In genomic region chr12:122035292-122035691, GRCh38 we compare ENCODE assay signal across 24 cellular contexts. TPM values are rescaled to one million over a fixed set of nuclear protein-coding genes. Genes with fewer than 3 reads are reported as not detected.
DNase-seq lines count a peak whose midpoint lies in the region; ATAC-seq and TF ChIP-seq lines count a peak whose summit lies in the region.
"Had no signal": no experiment of that assay in that cellular context is flagged by ENCODE, and none has a peak within 500 bp of the region (broad histone marks: within the 10 kb centered on the region; RNA-seq: fewer than 3 reads in every experiment).

No MANE protein-coding gene starts in this region.

- DNase-seq in Right ventricle myocardium inferior (ENCODE audit: missing footprints) (no peak), heart left ventricle (no peak), epithelial cell of prostate (ENCODE audit: low read depth, low spot score) (peak; percentile 51), neural progenitor cell (ENCODE audit: low spot score) (no peak), aorta (no peak), NCI-H128 (lab: John Stamatoyannopoulos, UW; ENCODE audit: unreplicated experiment) (no peak), 8988T (no peak)
- DNase-seq: activated B cell treated with CpG ODN at 0.5 μM for 24 hours; activated T-cell treated with anti-CD3 and anti-CD28 coated beads, Interleukin-2, amount 50 U/mL, for 72 hours; cortex of kidney; EL; foreskin melanocyte; MM.1S; NCI-H1694 treated with DMSO at 0.1 percent for 48 hours; NCI-H774; occipital lobe; right lobe of liver; stimulated activated CD4-positive, alpha-beta T cell treated with anti-CD3 and anti-CD28 coated beads, Interleukin-15, amount 100 ng/mL, for 24 hours; T-helper 2 cell had no signal

- peaks cover 42% of the 10 kb centered on the region for H3K79me2 ChIP-seq in neural progenitor cell (ENCODE audit: low read depth)

- intact Hi-C loops in Right ventricle myocardium inferior (cut with DNase I), result no loop called here
- intact Hi-C loops in heart left ventricle (cut with DNase I), result no loop called here
- intact Hi-C loops in aorta (cut with DNase I), result no loop called here

- peaks cover 4% of the 10 kb centered on the region for H3K4me1 Mint-ChIP-seq in neural progenitor cell

- no peak for TF ChIP-seq CTCF in heart left ventricle (IDR thresholded peaks at IDR 0.05)
- TF ChIP-seq CTCF in neural progenitor cell (IDR thresholded peaks at IDR 0.05), result no peak

- H3K27me3 ChIP-seq in heart left ventricle, result no peaks in the 10 kb centered on the region
- no peaks in the 10 kb centered on the region for H3K27me3 ChIP-seq in neural progenitor cell
- no peaks in the 10 kb centered on the region for H3K27me3 ChIP-seq in aorta (ENCODE audit: control insufficient read depth in 1 of 2, insufficient read depth in 2 of 2, low read length in 1 of 2)
- H3K27me3 ChIP-seq: right lobe of liver, tibial nerve had no signal

- H3K4me3 ChIP-seq in heart left ventricle (no peak overlapping the region), neural progenitor cell (no peak overlapping the region), aorta (ENCODE audit: low read length in 2 of 2) (no peak overlapping the region)
- H3K4me3 ChIP-seq: right lobe of liver, tibial nerve had no signal

- no peaks in the 10 kb centered on the region for H3F3A ChIP-seq in neural progenitor cell (ENCODE audit: low read depth)

- H3K27ac Mint-ChIP-seq in neural progenitor cell, result peak overlapping the region; percentile 29
- H3K27ac Mint-ChIP-seq: activated B cell treated with CpG ODN at 0.5 μM for 24 hours; activated naive CD4-positive, alpha-beta T cell treated with anti-CD3 and anti-CD28 coated beads, Interleukin-2, amount 50 U/mL, for 72 hours; activated T-cell treated with anti-CD3 and anti-CD28 coated beads, Interleukin-2, amount 50 U/mL, for 72 hours had no signal

- peak; percentile 37 for ATAC-seq in Right ventricle myocardium inferior
- ATAC-seq in heart left ventricle, result no peak
- peak; percentile 51 for ATAC-seq in aorta (ENCODE audit: low FRiP score)
- ATAC-seq in HG03095 (IDR thresholded peaks at IDR 0.05; ENCODE audit: unreplicated experiment), result no peak
- ATAC-seq: activated naive CD4-positive, alpha-beta T cell treated with anti-CD3 and anti-CD28 coated beads, Interleukin-2, amount 50 U/mL, for 72 hours; activated T-cell treated with anti-CD3 and anti-CD28 coated beads, Interleukin-2, amount 50 U/mL, for 72 hours; left lobe of liver; right lobe of liver had no signal

- no peak overlapping the region for H2AFZ ChIP-seq in neural progenitor cell (replicated peaks)

- H3K4me1 ChIP-seq in heart left ventricle (peaks cover 0 to 8% (median 0%) of the 10 kb centered on the region in 12 donors), neural progenitor cell (no peaks in the 10 kb centered on the region), aorta (ENCODE audit: control insufficient read depth in 1 of 2, insufficient read depth in 2 of 2, low read length in 2 of 2) (no peaks in the 10 kb centered on the region)
- H3K4me1 ChIP-seq: right lobe of liver, tibial nerve had no signal

- no peak for TF ChIP-seq POLR2A in heart left ventricle (IDR thresholded peaks at IDR 0.05)

- H3K36me3 ChIP-seq in heart left ventricle (peaks cover 0 to 53% (median 19%) of the 10 kb centered on the region in 9 donors), neural progenitor cell (no peaks in the 10 kb centered on the region), aorta (ENCODE audit: control insufficient read depth in 1 of 2, insufficient read depth in 2 of 2, low read length in 1 of 2) (no peaks in the 10 kb centered on the region)

- H3K9me3 ChIP-seq in heart left ventricle, result no peaks in the 10 kb centered on the region
- no peaks in the 10 kb centered on the region for H3K9me3 ChIP-seq in neural progenitor cell (ENCODE audit: low read depth)
- no peaks in the 10 kb centered on the region for H3K9me3 ChIP-seq in aorta (ENCODE audit: control insufficient read depth, low read length)
- H3K9me3 ChIP-seq: right lobe of liver, tibial nerve had no signal

- H3K27ac ChIP-seq in heart left ventricle (no peak overlapping the region), epithelial cell of prostate (peak overlapping the region; percentile 54), neural progenitor cell (no peak overlapping the region), aorta (ENCODE audit: low read depth in 1 of 2, low read length in 2 of 2) (peak overlapping the region; percentile 4 to 20)
- H3K27ac ChIP-seq: 22Rv1, right lobe of liver, tibial nerve had no signal

- H3K36me3 Mint-ChIP-seq in neural progenitor cell, result peaks cover 23% of the 10 kb centered on the region
- H3K36me3 Mint-ChIP-seq: activated naive CD4-positive, alpha-beta T cell treated with anti-CD3 and anti-CD28 coated beads, Interleukin-2, amount 50 U/mL, for 72 hours had no signal

- no peak overlapping the region for H3K4me3 Mint-ChIP-seq in neural progenitor cell
- H3K4me3 Mint-ChIP-seq: activated B cell treated with CpG ODN at 0.5 μM for 24 hours; activated T-cell treated with anti-CD3 and anti-CD28 coated beads, Interleukin-2, amount 50 U/mL, for 72 hours had no signal

- H3K27me3 Mint-ChIP-seq in neural progenitor cell (ENCODE audit: insufficient read depth, low read depth), result peaks cover 6% of the 10 kb centered on the region
- H3K27me3 Mint-ChIP-seq: activated B cell treated with CpG ODN at 0.5 μM for 24 hours had no signal

- no peaks in the 10 kb centered on the region for H3K9me3 Mint-ChIP-seq in neural progenitor cell
- H3K9me3 Mint-ChIP-seq: activated B cell treated with CpG ODN at 0.5 μM for 24 hours; activated naive CD4-positive, alpha-beta T cell treated with anti-CD3 and anti-CD28 coated beads, Interleukin-2, amount 50 U/mL, for 72 hours; activated T-cell treated with anti-CD3 and anti-CD28 coated beads, Interleukin-2, amount 50 U/mL, for 72 hours had no signal

- H3K9ac ChIP-seq in neural progenitor cell, result no peak overlapping the region

- no peak overlapping the region for H3K4me2 ChIP-seq in neural progenitor cell

- WGBS in heart left ventricle, 4 donors, result 85 to 92% (median 90%) methylated on average over 8 of the region's 8 CpGs
- WGBS in aorta, 2 donors, result 9 to 13% methylated on average over 8 of the region's 8 CpGs

- H4K20me1 ChIP-seq in neural progenitor cell (ENCODE audit: low read depth), result peaks cover 52% of the 10 kb centered on the region

RNA-seq across cellular contexts. Expression of gene BCL7A, which starts 13.6 kb away (rescaled TPM):
- total RNA-seq in Right ventricle myocardium inferior, result 15.8 TPM
- total RNA-seq in heart left ventricle, result 10 to 100 TPM; 11.4 to 22.1 (median 14.3) TPM
- polyA plus RNA-seq in heart left ventricle, result 10 to 100 TPM in 1 of 2 donors, 1 to 10 TPM in 1; 4.0 to 14.4 TPM
- total RNA-seq in neural progenitor cell (ENCODE audit: low replicate concordance), result 22.1 and 41.3 TPM in 2 replicates
- total RNA-seq in aorta, result 1 to 10 TPM; 6.2 to 6.3 TPM
- 1 to 10 TPM; 1.1 to 2.7 TPM for polyA plus RNA-seq in aorta

RNA-seq across cellular contexts. Expression of gene MLXIP, which starts 43.3 kb away (rescaled TPM):
- total RNA-seq in Right ventricle myocardium inferior (25.7 TPM), heart left ventricle (10 to 100 TPM; 14.3 to 39.6 (median 22.7) TPM), neural progenitor cell (ENCODE audit: low replicate concordance) (1.9 and 4.3 TPM in 2 replicates), aorta (10 to 100 TPM; 49.8 to 65.1 TPM)
- polyA plus RNA-seq in heart left ventricle (10 to 100 TPM; 19.8 to 31.7 TPM), aorta (10 to 100 TPM; 10.3 to 39.0 TPM)

Comparison
In these comparisons a context has a peak if more than half of its experiments do, and no peak if none do; other contexts are left out.
1. ATAC-seq: peak in Right ventricle myocardium inferior (single experiment) and aorta (single experiment); none in heart left ventricle (0 of 4) and HG03095 (single experiment).
2. H3K27ac ChIP-seq: peak in epithelial cell of prostate (single experiment) and aorta (2 of 2); none in heart left ventricle (0 of 12) and neural progenitor cell (single experiment).